Comparison of ENCODE assay signal across 22 cellular contexts in the genomic region with DNA sequence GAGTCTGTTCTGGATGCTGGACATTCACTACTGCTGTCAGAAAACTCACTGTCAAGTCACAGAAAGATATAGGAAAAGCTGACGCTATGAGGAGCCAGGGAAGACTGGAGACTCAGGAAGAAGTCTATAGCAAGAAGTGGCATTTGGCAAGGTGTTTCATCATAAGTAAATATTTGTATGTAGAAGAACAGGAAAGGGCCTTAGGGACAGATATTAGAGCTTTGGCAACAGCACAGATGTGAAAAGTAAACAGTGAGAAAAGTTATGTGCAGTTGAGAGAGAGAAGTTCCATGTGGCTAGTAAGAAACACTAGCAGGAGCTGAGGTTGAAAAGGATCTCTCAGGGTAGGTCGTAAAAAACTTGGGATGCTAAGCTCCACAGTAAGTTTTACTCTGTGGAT.
DNase-seq lines count a peak whose midpoint lies in the region; ATAC-seq and TF ChIP-seq lines count a peak whose summit lies in the region.
"Had no signal": no experiment of that assay in that cellular context is flagged by ENCODE, and none has a peak within 500 bp of the region (broad histone marks: within the 10 kb centered on the region; RNA-seq: fewer than 3 reads in every experiment).

No MANE protein-coding gene starts in this region.

- H3K4me3 ChIP-seq in gastroesophageal sphincter = no peak overlapping the region
- no peak overlapping the region for H3K4me3 ChIP-seq in prostate gland
- H3K4me3 ChIP-seq: ovary had no signal

- TF ChIP-seq POLR2A in gastroesophageal sphincter (IDR thresholded peaks at IDR 0.05) (no peak), prostate gland (IDR thresholded peaks at IDR 0.05) (no peak)

- H3K36me3 ChIP-seq in gastroesophageal sphincter (no peaks in the 10 kb centered on the region), prostate gland (no peaks in the 10 kb centered on the region)
- H3K36me3 ChIP-seq: ovary, WERI-Rb-1 had no signal

- no peak for TF ChIP-seq EP300 in gastroesophageal sphincter (IDR thresholded peaks at IDR 0.05)

- DNase-seq in H4 (ENCODE audit: low spot score) = peak; percentile 68
- DNase-seq in NCI-H460 (ENCODE audit: extremely low read depth, low read depth) = peak; percentile 47
- peak; percentile 48 for DNase-seq in prostate gland (ENCODE audit: low spot score)
- DNase-seq in activated CD8-positive, alpha-beta memory T cell treated with anti-CD3 and anti-CD28 coated beads, Interleukin-2, amount 50 U/mL, for 4 hours = no peak
- DNase-seq in occipital lobe (lab: John Stamatoyannopoulos, UW) = no peak
- DNase-seq in activated CD4-positive, CD25-positive, alpha-beta regulatory T cell treated with anti-CD3 and anti-CD28 coated beads, Interleukin-2, amount 50 U/mL, for 72 hours = no peak
- DNase-seq: activated CD4-positive, alpha-beta T cell treated with anti-CD3 and anti-CD28 coated beads, Interleukin-2, amount 10 ng/mL, durations not matched to agents 7 days and 5 days; activated naive CD4-positive, alpha-beta T cell treated with anti-CD3 and anti-CD28 coated beads, Interleukin-2, amount 50 U/mL, for 16 hours; amygdala; caudate nucleus; CD4-positive, CD25-positive, alpha-beta regulatory T cell; head of caudate nucleus; naive thymus-derived CD8-positive, alpha-beta T cell; NCI-H1436 treated with DMSO at 0.1 percent for 48 hours; NCI-H774; ovary; right cardiac atrium; stimulated activated CD4-positive, alpha-beta T cell treated with anti-CD3 and anti-CD28 coated beads, Interleukin-4, amount 100 ng/mL, for 4 hours; stimulated activated naive CD4-positive, alpha-beta T cell; WERI-Rb-1 had no signal

- H3K4me1 ChIP-seq in gastroesophageal sphincter (peaks cover 0 to 9% (median 4%) of the 10 kb centered on the region in 3 donors), prostate gland (replicated peaks) (peaks cover 3% of the 10 kb centered on the region)

- peak; percentile 19 for ATAC-seq in gastroesophageal sphincter
- ATAC-seq: naive thymus-derived CD8-positive, alpha-beta T cell; right cardiac atrium had no signal

- H3K27ac ChIP-seq in gastroesophageal sphincter (no peak overlapping the region), prostate gland (no peak overlapping the region)
- H3K27ac ChIP-seq: ovary, RWPE1, WERI-Rb-1 had no signal

- no peaks in the 10 kb centered on the region for H3K9me3 ChIP-seq in gastroesophageal sphincter
- no peaks in the 10 kb centered on the region for H3K9me3 ChIP-seq in prostate gland
- H3K9me3 ChIP-seq: ovary had no signal

- intact Hi-C loops in prostate gland (cut with DNase I) = no loop called here

- no peaks in the 10 kb centered on the region for H3K27me3 ChIP-seq in gastroesophageal sphincter
- H3K27me3 ChIP-seq in prostate gland (replicated peaks; ENCODE audit: insufficient read depth) = no peaks in the 10 kb centered on the region
- H3K27me3 ChIP-seq: ovary had no signal

- WGBS in gastroesophageal sphincter (ENCODE audit: low coverage in 1 of 2), 2 donors = 8 to 44% methylated on average over 1 to 2 of the region's 2 CpGs
- 17% methylated on average over 2 of the region's 2 CpGs for WGBS in prostate gland

- TF ChIP-seq CTCF in gastroesophageal sphincter (IDR thresholded peaks at IDR 0.05) (no peak), prostate gland (IDR thresholded peaks at IDR 0.05) (no peak)

Comparison
In these comparisons a context has a peak if more than half of its experiments do, and no peak if none do; other contexts are left out.
1. DNase-seq: peak in H4 (single experiment), NCI-H460 (single experiment) and prostate gland (single experiment); none in activated CD8-positive, alpha-beta memory T cell treated with anti-CD3 and anti-CD28 coated beads, Interleukin-2, amount 50 U/mL, for 4 hours (single experiment), occipital lobe (single experiment) and activated CD4-positive, CD25-positive, alpha-beta regulatory T cell treated with anti-CD3 and anti-CD28 coated beads, Interleukin-2, amount 50 U/mL, for 72 hours (single experiment).